Comparison of ENCODE assay signal across 15 cellular contexts in genomic region chr6:84046755-84047154, GRCh38. TPM values are rescaled to one million over a fixed set of nuclear protein-coding genes. Genes with fewer than 3 reads are reported as not detected.
A peak's percentile ranks its signal among the peaks of the same experiment; 100 is the strongest.
DNase-seq lines count a peak whose midpoint lies in the region; TF ChIP-seq lines count a peak whose summit lies in the region.
"Had no signal": no experiment of that assay in that cellular context is flagged by ENCODE, and none has a peak within 500 bp of the region (broad histone marks: within the 10 kb centered on the region; RNA-seq: fewer than 3 reads in every experiment).

No MANE protein-coding gene starts in this region.

- H3K27ac ChIP-seq in esophagus squamous epithelium = no peak overlapping the region
- no peak overlapping the region for H3K27ac ChIP-seq in osteoblast (ENCODE audit: low read depth, low read length)
- H3K27ac ChIP-seq: GM23248 had no signal

- no peak overlapping the region for H2AFZ ChIP-seq in osteoblast (ENCODE audit: low read length)
- H2AFZ ChIP-seq: GM23248 had no signal

- H3K36me3 ChIP-seq in H7 (replicated peaks; ENCODE audit: control insufficient read depth, insufficient read depth, low read length) (no peaks in the 10 kb centered on the region), esophagus squamous epithelium (no peaks in the 10 kb centered on the region), osteoblast (ENCODE audit: insufficient read depth, low read length) (no peaks in the 10 kb centered on the region)
- H3K36me3 ChIP-seq: HAP-1 had no signal

- DNase-seq in H7 (peak; percentile 31), NCI-H69 (lab: John Stamatoyannopoulos, UW) (peak; percentile 47), epithelial cell of esophagus (ENCODE audit: low read depth) (peak; percentile 55), esophagus squamous epithelium (lab: John Stamatoyannopoulos, UW) (no peak), osteoblast (ENCODE audit: insufficient read length, low spot score, missing footprints) (no peak), endothelial cell (ENCODE audit: low spot score) (no peak)
- DNase-seq: C1 segment of cervical spinal cord; Calu3; CD4-positive, alpha-beta memory T cell; COR-L47; DMS153; DND-41; GM23248 had no signal

- H3K79me2 ChIP-seq in osteoblast (ENCODE audit: insufficient read depth, low read length) = no peaks in the 10 kb centered on the region

- no peak overlapping the region for H3K4me2 ChIP-seq in osteoblast (ENCODE audit: insufficient read depth, low read length)

- TF ChIP-seq CTCF in epithelial cell of esophagus (IDR thresholded peaks at IDR 0.05; ENCODE audit: insufficient read depth, low read depth, low read length, missing control alignments) = no peak
- no peak for TF ChIP-seq CTCF in esophagus squamous epithelium (IDR thresholded peaks at IDR 0.05)
- TF ChIP-seq CTCF in osteoblast (IDR thresholded peaks at IDR 0.05; ENCODE audit: extremely low read depth, low read depth, low read length) = no peak
- TF ChIP-seq CTCF in endothelial cell (IDR thresholded peaks at IDR 0.05; ENCODE audit: unreplicated experiment) = no peak

- H3K27me3 ChIP-seq in H7 (ENCODE audit: control insufficient read depth, insufficient read depth, low read length) (no peaks in the 10 kb centered on the region), esophagus squamous epithelium (peaks cover 0 to 7% (median 0%) of the 10 kb centered on the region in 4 donors), osteoblast (ENCODE audit: insufficient read depth, low read length) (no peaks in the 10 kb centered on the region)

- H3K9me3 ChIP-seq in esophagus squamous epithelium (no peaks in the 10 kb centered on the region), osteoblast (ENCODE audit: low read depth, low read length) (no peaks in the 10 kb centered on the region)
- H3K9me3 ChIP-seq: HAP-1 had no signal

- H3K27me3 Mint-ChIP-seq in endothelial cell (ENCODE audit: unreplicated experiment) = peaks cover 7% of the 10 kb centered on the region

- H3K4me3 ChIP-seq in H7 (ENCODE audit: insufficient read depth, low read depth, low read length) (no peak overlapping the region), epithelial cell of esophagus (ENCODE audit: low read length) (no peak overlapping the region), esophagus squamous epithelium (no peak overlapping the region), osteoblast (ENCODE audit: insufficient read depth, low read length) (no peak overlapping the region)
- H3K4me3 ChIP-seq: GM23248, HAP-1 had no signal

- H3K4me1 ChIP-seq in esophagus squamous epithelium (peaks cover 0 to 3% (median 1%) of the 10 kb centered on the region in 3 donors), osteoblast (ENCODE audit: insufficient read depth, low read length) (peaks cover 3% of the 10 kb centered on the region)
- H3K4me1 ChIP-seq: HAP-1 had no signal

- intact Hi-C loops in esophagus squamous epithelium (cut with DNase I) = no loop called here

- peaks cover 1% of the 10 kb centered on the region for H3K36me3 Mint-ChIP-seq in endothelial cell (ENCODE audit: low read depth, unreplicated experiment)
- H3K36me3 Mint-ChIP-seq: CD4-positive, alpha-beta memory T cell had no signal

- no peaks in the 10 kb centered on the region for H4K20me1 ChIP-seq in osteoblast (ENCODE audit: insufficient read depth, low read length)

- H3K9me3 Mint-ChIP-seq in endothelial cell (ENCODE audit: unreplicated experiment) = no peaks in the 10 kb centered on the region
- H3K9me3 Mint-ChIP-seq: CD4-positive, alpha-beta memory T cell had no signal

- no peak overlapping the region for H3K4me3 Mint-ChIP-seq in endothelial cell (ENCODE audit: unreplicated experiment)
- H3K4me3 Mint-ChIP-seq: CD4-positive, alpha-beta memory T cell had no signal

- no peak overlapping the region for H3K27ac Mint-ChIP-seq in endothelial cell (ENCODE audit: unreplicated experiment)
- H3K27ac Mint-ChIP-seq: CD4-positive, alpha-beta memory T cell had no signal

- WGBS in esophagus squamous epithelium, 2 donors = 0% methylated on average over 1 of the region's 1 CpG; no CpG with 5 or more reads in 1 of the 2 donors

- peaks cover 19% of the 10 kb centered on the region for H3K4me1 Mint-ChIP-seq in endothelial cell (ENCODE audit: unreplicated experiment)
- H3K4me1 Mint-ChIP-seq: CD4-positive, alpha-beta memory T cell had no signal

- TF ChIP-seq POLR2A in esophagus squamous epithelium (IDR thresholded peaks at IDR 0.05) = no peak

RNA-seq across cellular contexts. Expression of gene MRAP2, which starts 13.2 kb away (rescaled TPM):
- total RNA-seq in H7 (2014; rRNA removed; shearing (Covaris generic)) = 4.2 and 4.7 TPM in 2 replicates
- total RNA-seq in esophagus squamous epithelium (1 to 10 TPM in 2 of 4 donors, under 1 TPM in 2; 0.70 to 5.4 (median 1.4) TPM), osteoblast (4.1 and 5.1 TPM in 2 replicates), endothelial cell (ENCODE audit: unreplicated experiment) (5.1 TPM)
- total RNA-seq: CD4-positive, alpha-beta memory T cell; H4 had no signal

Comparison
In these comparisons a context has a peak if more than half of its experiments do, and no peak if none do; other contexts are left out.
1. DNase-seq: peak in H7 (single experiment), NCI-H69 (single experiment) and epithelial cell of esophagus (single experiment); none in esophagus squamous epithelium (single experiment), osteoblast (single experiment) and endothelial cell (single experiment).